ENCODE assay signal across 16 cellular contexts in genomic region chr12:131862084-131862441, GRCh38. TPM values are rescaled to one million over a fixed set of nuclear protein-coding genes. Genes with fewer than 3 reads are reported as not detected.
A peak's percentile ranks its signal among the peaks of the same experiment; 100 is the strongest.
DNase-seq lines count a peak whose midpoint lies in the region; ATAC-seq and TF ChIP-seq lines count a peak whose summit lies in the region.
"Had no signal": no experiment of that assay in that cellular context is flagged by ENCODE, and none has a peak within 500 bp of the region (broad histone marks: within the 10 kb centered on the region; RNA-seq: fewer than 3 reads in every experiment).

No MANE protein-coding gene starts in this region.

- H2BK15ac ChIP-seq in mesenchymal stem cell (ENCODE audit: low read depth, poor library complexity, severe bottlenecking): no peak overlapping the region

- H3K27ac Mint-ChIP-seq in activated CD4-positive, alpha-beta memory T cell treated with anti-CD3 and anti-CD28 coated beads, Interleukin-2, amount 10 ng/mL, durations not matched to agents 7 days and 5 days: peak overlapping the region; percentile 63
- H3K27ac Mint-ChIP-seq in activated CD4-positive, alpha-beta memory T cell treated with anti-CD3 and anti-CD28 coated beads for 36 hours: no peak overlapping the region

- peaks cover 20% of the 10 kb centered on the region for H3K4me1 Mint-ChIP-seq in activated CD4-positive, alpha-beta memory T cell treated with anti-CD3 and anti-CD28 coated beads, Interleukin-2, amount 10 ng/mL, durations not matched to agents 7 days and 5 days
- peaks cover 10% of the 10 kb centered on the region for H3K4me1 Mint-ChIP-seq in activated CD4-positive, alpha-beta memory T cell treated with anti-CD3 and anti-CD28 coated beads for 36 hours (ENCODE audit: low read depth)

- TF ChIP-seq CTCF in RWPE1 (conservative IDR thresholded peaks at IDR 0.05; ENCODE audit: low read depth): no peak

- H3K4me1 ChIP-seq in mesenchymal stem cell (ENCODE audit: control insufficient read depth, insufficient read depth, low read depth, low read length): peaks cover 32% of the 10 kb centered on the region

- H3K27ac ChIP-seq in RWPE1 (peak overlapping the region; percentile 88), mesenchymal stem cell (ENCODE audit: low read length, poor library complexity, severe bottlenecking) (no peak overlapping the region)
- H3K27ac ChIP-seq: C4-2B had no signal

- peak overlapping the region; percentile 86 for H4K91ac ChIP-seq in mesenchymal stem cell (ENCODE audit: low read length)

- no peak overlapping the region for H4K8ac ChIP-seq in mesenchymal stem cell (ENCODE audit: low read length)

- peak overlapping the region in 1 of 2 experiments; percentile 65 for H3K18ac ChIP-seq in mesenchymal stem cell (ENCODE audit: low read depth in 1 of 2, low read length in 2 of 2)

- peak overlapping the region in 1 of 2 experiments; percentile 15 for H2BK12ac ChIP-seq in mesenchymal stem cell (ENCODE audit: low read length in 2 of 2)

- CTCF ChIA-PET in activated CD4-positive, alpha-beta memory T cell treated with anti-CD3 and anti-CD28 coated beads, Interleukin-2, amount 10 ng/mL, durations not matched to agents 7 days and 5 days (lab: Charles Lee): interaction anchor here (1.3 kb wide), 1 partner anchor 11 kb away, joined by 3 read pairs; no protein-coding TSS in a partner anchor
- CTCF ChIA-PET in activated CD4-positive, alpha-beta memory T cell treated with anti-CD3 and anti-CD28 coated beads for 36 hours (lab: Charles Lee): no interaction called here
- CTCF ChIA-PET in RWPE1 (lab: Yijun Ruan, JAX): interaction anchor here (0.6 to 0.7 kb wide), 2 partner anchors 11 to 41 kb away, joined by 3 read pairs; no protein-coding TSS in a partner anchor

- H3K4me3 ChIP-seq in mesenchymal stem cell (ENCODE audit: insufficient read depth in 1 of 2, low read depth in 1 of 2, low read length in 2 of 2) (no peak overlapping the region), MG63 (no peak overlapping the region)

- no peak for DNase-seq in activated CD4-positive, alpha-beta memory T cell treated with anti-CD3 and anti-CD28 coated beads, Interleukin-2, amount 10 ng/mL, durations not matched to agents 7 days and 5 days
- no peak for DNase-seq in activated CD4-positive, alpha-beta memory T cell treated with anti-CD3 and anti-CD28 coated beads for 36 hours
- DNase-seq in RWPE1 (ENCODE audit: low spot score) (no peak), mesenchymal stem cell (no peak), MG63 (no peak), head of caudate nucleus (no peak), glomerular visceral epithelial cell (ENCODE audit: extremely low spot score) (no peak)
- DNase-seq: NCI-H1048, NCI-H146, NCI-H2081 treated with DMSO at 0.1 percent for 48 hours, NCI-H226, NCI-H526 treated with DMSO at 0.1 percent for 48 hours, OCI-M1 had no signal

- no peak overlapping the region for H2BK120ac ChIP-seq in mesenchymal stem cell (ENCODE audit: low read depth, low read length)

- H3K36me3 Mint-ChIP-seq in activated CD4-positive, alpha-beta memory T cell treated with anti-CD3 and anti-CD28 coated beads, Interleukin-2, amount 10 ng/mL, durations not matched to agents 7 days and 5 days (ENCODE audit: low read depth): no peaks in the 10 kb centered on the region
- H3K36me3 Mint-ChIP-seq in activated CD4-positive, alpha-beta memory T cell treated with anti-CD3 and anti-CD28 coated beads for 36 hours: no peaks in the 10 kb centered on the region

- H3K27me3 ChIP-seq in mesenchymal stem cell (ENCODE audit: control insufficient read depth in 1 of 2, insufficient read depth in 1 of 2, low read length in 2 of 2): peaks cover 0 to 12% of the 10 kb centered on the region in 2 experiments
- H3K27me3 ChIP-seq in MG63: no peaks in the 10 kb centered on the region

- no peak overlapping the region for H3K14ac ChIP-seq in mesenchymal stem cell (ENCODE audit: low read length in 2 of 2)

- no peaks in the 10 kb centered on the region for H3K79me1 ChIP-seq in mesenchymal stem cell (replicated peaks; ENCODE audit: low read length, poor library complexity, severe bottlenecking)

- no peak overlapping the region for H3K4me2 ChIP-seq in mesenchymal stem cell (ENCODE audit: low read length, poor library complexity, severe bottlenecking)

- no peak overlapping the region for H3K9ac ChIP-seq in mesenchymal stem cell (ENCODE audit: low read length)

- no peaks in the 10 kb centered on the region for H3K9me3 Mint-ChIP-seq in activated CD4-positive, alpha-beta memory T cell treated with anti-CD3 and anti-CD28 coated beads, Interleukin-2, amount 10 ng/mL, durations not matched to agents 7 days and 5 days
- no peaks in the 10 kb centered on the region for H3K9me3 Mint-ChIP-seq in activated CD4-positive, alpha-beta memory T cell treated with anti-CD3 and anti-CD28 coated beads for 36 hours

- no peak for ATAC-seq in GM18519 (IDR thresholded peaks at IDR 0.05; ENCODE audit: low FRiP score, unreplicated experiment)

- POLR2A ChIA-PET in activated CD4-positive, alpha-beta memory T cell treated with anti-CD3 and anti-CD28 coated beads, Interleukin-2, amount 10 ng/mL, durations not matched to agents 7 days and 5 days (lab: Charles Lee): interaction anchor here (1.1 kb wide), 1 partner anchor 68 kb away, joined by 3 read pairs; no protein-coding TSS in a partner anchor
- POLR2A ChIA-PET in activated CD4-positive, alpha-beta memory T cell treated with anti-CD3 and anti-CD28 coated beads for 36 hours (lab: Charles Lee): no interaction called here
- POLR2A ChIA-PET in RWPE1 (lab: Yijun Ruan, JAX; ENCODE audit: low non-redundant PET): no interaction called here

- intact Hi-C loops in activated CD4-positive, alpha-beta memory T cell treated with anti-CD3 and anti-CD28 coated beads for 36 hours (cut with micrococcal nuclease): no loop called here
- intact Hi-C loops in head of caudate nucleus (cut with DNase I): no loop called here

- 83% methylated on average over 4 of the region's 4 CpGs for WGBS in mesenchymal stem cell

- no peak overlapping the region for H3K4ac ChIP-seq in mesenchymal stem cell (ENCODE audit: low read depth in 1 of 2, low read length in 2 of 2)

- H3K27me3 Mint-ChIP-seq in activated CD4-positive, alpha-beta memory T cell treated with anti-CD3 and anti-CD28 coated beads, Interleukin-2, amount 10 ng/mL, durations not matched to agents 7 days and 5 days: no peaks in the 10 kb centered on the region
- no peaks in the 10 kb centered on the region for H3K27me3 Mint-ChIP-seq in activated CD4-positive, alpha-beta memory T cell treated with anti-CD3 and anti-CD28 coated beads for 36 hours

- no peak overlapping the region for H2AFZ ChIP-seq in mesenchymal stem cell (ENCODE audit: low read depth, low read length)

- H2AK5ac ChIP-seq in mesenchymal stem cell (ENCODE audit: low read length, severe bottlenecking): no peak overlapping the region

- no peaks in the 10 kb centered on the region for H3K36me3 ChIP-seq in mesenchymal stem cell (ENCODE audit: control insufficient read depth in 1 of 2, insufficient read depth in 2 of 2, low read depth in 1 of 2, low read length in 2 of 2)
- H3K36me3 ChIP-seq in MG63: no peaks in the 10 kb centered on the region

- H3K9me3 ChIP-seq in mesenchymal stem cell (ENCODE audit: control insufficient read depth, low read length) (no peaks in the 10 kb centered on the region), MG63 (no peaks in the 10 kb centered on the region)

- H2BK5ac ChIP-seq in mesenchymal stem cell (ENCODE audit: low read depth, low read length, poor library complexity, severe bottlenecking): no peak overlapping the region

- H3K4me3 Mint-ChIP-seq in activated CD4-positive, alpha-beta memory T cell treated with anti-CD3 and anti-CD28 coated beads, Interleukin-2, amount 10 ng/mL, durations not matched to agents 7 days and 5 days: no peak overlapping the region
- H3K4me3 Mint-ChIP-seq in activated CD4-positive, alpha-beta memory T cell treated with anti-CD3 and anti-CD28 coated beads for 36 hours: no peak overlapping the region

- H3K23ac ChIP-seq in mesenchymal stem cell (ENCODE audit: low read length in 2 of 2): no peak overlapping the region

RNA-seq across cellular contexts. Expression of gene ULK1, which starts 32.4 kb away (rescaled TPM):
- total RNA-seq in activated CD4-positive, alpha-beta memory T cell treated with anti-CD3 and anti-CD28 coated beads, Interleukin-2, amount 10 ng/mL, durations not matched to agents 7 days and 5 days: 10 to 100 TPM; 35.2 to 42.2 TPM
- total RNA-seq in activated CD4-positive, alpha-beta memory T cell treated with anti-CD3 and anti-CD28 coated beads for 36 hours: 10 to 100 TPM; 13.8 to 17.8 TPM
- polyA plus RNA-seq in mesenchymal stem cell (2013, experiment 1 of 2): 18.5 TPM
- 17.7 TPM for polyA plus RNA-seq in mesenchymal stem cell (2013, experiment 2 of 2)
- 7.6 and 8.1 TPM in 2 replicates for total RNA-seq in MG63 (2014; rRNA removed; shearing (Covaris generic); ENCODE audit: low replicate concordance)

RNA-seq across cellular contexts. Expression of gene MMP17, which starts 33.9 kb away (rescaled TPM):
- total RNA-seq in activated CD4-positive, alpha-beta memory T cell treated with anti-CD3 and anti-CD28 coated beads, Interleukin-2, amount 10 ng/mL, durations not matched to agents 7 days and 5 days: 1 to 10 TPM in 1 of 2 experiments, under 1 TPM in 1; 0.48 to 1.1 TPM
- under 1 TPM; 0.48 to 0.87 TPM for total RNA-seq in activated CD4-positive, alpha-beta memory T cell treated with anti-CD3 and anti-CD28 coated beads for 36 hours
- 2.3 TPM for polyA plus RNA-seq in mesenchymal stem cell (2013, experiment 1 of 2)
- 2.7 TPM for polyA plus RNA-seq in mesenchymal stem cell (2013, experiment 2 of 2)
- total RNA-seq in MG63 (2014; rRNA removed; shearing (Covaris generic); ENCODE audit: low replicate concordance): 10.4 and 10.8 TPM in 2 replicates
- total RNA-seq: HT-29 had no signal
